Comparison of ENCODE assay signal across 17 cellular contexts in the genomic region with DNA sequence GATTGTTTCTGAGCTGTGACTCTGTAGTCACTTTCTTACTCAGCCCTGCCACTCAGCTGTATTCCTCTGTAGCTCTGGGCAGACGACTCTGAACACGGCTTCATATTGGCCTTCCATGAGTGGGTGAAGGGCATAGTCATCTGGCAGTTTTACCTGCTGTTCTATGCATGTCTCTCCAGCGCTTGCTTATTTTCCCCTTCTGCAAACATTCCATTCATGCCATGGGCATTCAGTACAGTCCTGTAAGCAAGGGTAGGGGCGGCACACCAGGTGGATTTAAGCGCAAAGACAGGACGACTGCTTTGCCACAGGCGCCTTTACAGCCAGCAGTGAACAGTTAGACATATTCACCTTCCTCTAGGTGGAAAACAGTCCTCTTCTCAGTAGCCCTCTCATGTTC. TPM values are rescaled to one million over a fixed set of nuclear protein-coding genes. Genes with fewer than 3 reads are reported as not detected.
A peak's percentile ranks its signal among the peaks of the same experiment; 100 is the strongest.
DNase-seq lines count a peak whose midpoint lies in the region; ATAC-seq and TF ChIP-seq lines count a peak whose summit lies in the region.
"Had no signal": no experiment of that assay in that cellular context is flagged by ENCODE, and none has a peak within 500 bp of the region (broad histone marks: within the 10 kb centered on the region; RNA-seq: fewer than 3 reads in every experiment).

No MANE protein-coding gene starts in this region.

- no peak overlapping the region for H3K9ac ChIP-seq in mesendoderm (ENCODE audit: low read length)
- H3K9ac ChIP-seq: KMS-11 had no signal

- TF ChIP-seq CTCF in Panc1 (IDR thresholded peaks at IDR 0.05) (no peak), upper lobe of right lung (IDR thresholded peaks at IDR 0.05) (no peak)

- intact Hi-C loops in Panc1 (cut with micrococcal nuclease; ENCODE audit: unreplicated experiment) (no loop called here), upper lobe of right lung (cut with DNase I) (no loop called here)

- CTCF ChIA-PET in Panc1 (lab: Charles Lee) = no interaction called here

- POLR2A ChIA-PET in Panc1 (lab: Charles Lee) = no interaction called here

- no peaks in the 10 kb centered on the region for H3K9me3 ChIP-seq in Panc1 (ENCODE audit: control insufficient read depth, insufficient read depth, low read depth, low read length)
- no peaks in the 10 kb centered on the region for H3K9me3 ChIP-seq in upper lobe of right lung
- H3K9me3 ChIP-seq: BE2C had no signal

- H2BK15ac ChIP-seq in mesendoderm (replicated peaks; ENCODE audit: low read depth) = no peak overlapping the region

- no peak overlapping the region for H2AK5ac ChIP-seq in mesendoderm (ENCODE audit: low read length)

- ATAC-seq in Panc1 = no peak
- ATAC-seq in upper lobe of right lung = peak; percentile 85

- no peak overlapping the region for H2BK5ac ChIP-seq in mesendoderm (ENCODE audit: low read length)

- H3K4ac ChIP-seq in mesendoderm (ENCODE audit: low read depth, low read length) = no peak overlapping the region

- no peak overlapping the region for H4K5ac ChIP-seq in mesendoderm (ENCODE audit: low read length)

- peaks cover 7% of the 10 kb centered on the region for H3K79me2 ChIP-seq in mesendoderm (ENCODE audit: control insufficient read depth, insufficient read depth, low read length)

- DNase-seq in Panc1 (ENCODE audit: low read depth, low spot score) = no peak
- DNase-seq in islet precursor cell = peak; percentile 65
- DNase-seq in mesendoderm = peak; percentile 19
- no peak for DNase-seq in upper lobe of right lung
- no peak for DNase-seq in KBM-7
- no peak for DNase-seq in NOMO-1 treated with DMSO at 0.1 percent for 48 hours (lab: John Stamatoyannopoulos, UW; ENCODE audit: unreplicated experiment)
- no peak for DNase-seq in hippocampal formation (lab: John Stamatoyannopoulos, UW)
- DNase-seq: BE2C; CD4-positive, alpha-beta memory T cell; DND-41; GF-D8; MM.1S; NCI-H1105; NCI-H1694 treated with DMSO at 0.1 percent for 48 hours; NCI-H82; SIG-M5 had no signal

- peaks cover 19% of the 10 kb centered on the region for H3K4me1 ChIP-seq in Panc1 (ENCODE audit: control insufficient read depth, insufficient read depth, low read length)
- peaks cover 3% of the 10 kb centered on the region for H3K4me1 ChIP-seq in mesendoderm (ENCODE audit: control insufficient read depth, low read depth, low read length)
- peaks cover 12% of the 10 kb centered on the region for H3K4me1 ChIP-seq in upper lobe of right lung
- H3K4me1 ChIP-seq: BE2C had no signal

- BruUV-seq in Panc1 (replicated peaks; lab: Mats Ljungman, UMichigan) = no TSS peak

- H4K8ac ChIP-seq in mesendoderm (ENCODE audit: low read depth, low read length) = no peak overlapping the region

- no peaks in the 10 kb centered on the region for H3K27me3 ChIP-seq in Panc1 (ENCODE audit: control insufficient read depth, insufficient read depth, low read length)
- no peaks in the 10 kb centered on the region for H3K27me3 ChIP-seq in mesendoderm (ENCODE audit: insufficient read depth, low read length, poor library complexity)
- no peaks in the 10 kb centered on the region for H3K27me3 ChIP-seq in upper lobe of right lung
- H3K27me3 ChIP-seq: BE2C had no signal

- in situ Hi-C loops in Panc1 (cut with HindIII; ENCODE audit: low pct_unique_long_range_greater_than_20kb, low sequenced_read_pairs) = no loop called here
- in situ Hi-C loops in KBM-7 (cut with MboI; ENCODE audit: low pct_unique_long_range_greater_than_20kb, low sequenced_read_pairs) = no loop called here

- peaks cover 3% of the 10 kb centered on the region for H3K79me1 ChIP-seq in mesendoderm (ENCODE audit: low read length)

- H3K36me3 ChIP-seq in Panc1 (ENCODE audit: control insufficient read depth, insufficient read depth, low read length) (no peaks in the 10 kb centered on the region; the same call in 1 of the 2 replicates), mesendoderm (ENCODE audit: control insufficient read depth, insufficient read depth, low read length) (no peaks in the 10 kb centered on the region), upper lobe of right lung (peaks cover 4% of the 10 kb centered on the region)
- H3K36me3 ChIP-seq: BE2C had no signal

- H3K27ac ChIP-seq in Panc1 (ENCODE audit: low read length) (peak overlapping the region; percentile 45), mesendoderm (ENCODE audit: low read depth, low read length) (no peak overlapping the region), upper lobe of right lung (peak overlapping the region; percentile 1)
- H3K27ac ChIP-seq: KMS-11 had no signal

- no peak overlapping the region for H3K23ac ChIP-seq in mesendoderm (ENCODE audit: low read length)

- WGBS in mesendoderm (ENCODE audit: extremely low coverage, insufficient coverage, low lambda C conversion rate) = no CpG with 5 or more reads among the region's 7 CpGs

- no peak overlapping the region for H2BK120ac ChIP-seq in mesendoderm (ENCODE audit: low read depth, low read length)

- H3K4me3 ChIP-seq in Panc1 (ENCODE audit: low read depth in 2 of 2, low read length in 2 of 2) = no peak overlapping the region
- H3K4me3 ChIP-seq in mesendoderm (ENCODE audit: low read length) = no peak overlapping the region
- no peak overlapping the region for H3K4me3 ChIP-seq in upper lobe of right lung

- H3K4me2 ChIP-seq in mesendoderm (ENCODE audit: low read length) = no peak overlapping the region
- H3K4me2 ChIP-seq: KMS-11 had no signal

- no peak overlapping the region for H3K56ac ChIP-seq in mesendoderm (ENCODE audit: low read length)

- H3K18ac ChIP-seq in mesendoderm (ENCODE audit: low read length) = no peak overlapping the region

RNA-seq across cellular contexts. Expression of a gene that starts 4.4 kb away (rescaled TPM):
- total RNA-seq in Panc1 (2021; ENCODE audit: unreplicated experiment) (91.3 TPM), upper lobe of right lung (96.1 TPM)
- polyA plus RNA-seq in Panc1 (2012; ENCODE audit: insufficient read length) = 56.8 TPM
- 35.6 TPM for polyA plus RNA-seq in mesendoderm (2013, experiment 1 of 2)
- polyA plus RNA-seq in mesendoderm (2013, experiment 2 of 2) = 34.1 TPM

Comparison
In these comparisons a context has a peak if more than half of its experiments do, and no peak if none do; other contexts are left out.
1. DNase-seq: peak in islet precursor cell (single experiment) and mesendoderm (single experiment); none in Panc1 (single experiment), upper lobe of right lung (single experiment), KBM-7 (single experiment), NOMO-1 treated with DMSO at 0.1 percent for 48 hours (single experiment) and hippocampal formation (0 of 2).